27 cellular contexts compared by ENCODE assay signal in the genomic region with DNA sequence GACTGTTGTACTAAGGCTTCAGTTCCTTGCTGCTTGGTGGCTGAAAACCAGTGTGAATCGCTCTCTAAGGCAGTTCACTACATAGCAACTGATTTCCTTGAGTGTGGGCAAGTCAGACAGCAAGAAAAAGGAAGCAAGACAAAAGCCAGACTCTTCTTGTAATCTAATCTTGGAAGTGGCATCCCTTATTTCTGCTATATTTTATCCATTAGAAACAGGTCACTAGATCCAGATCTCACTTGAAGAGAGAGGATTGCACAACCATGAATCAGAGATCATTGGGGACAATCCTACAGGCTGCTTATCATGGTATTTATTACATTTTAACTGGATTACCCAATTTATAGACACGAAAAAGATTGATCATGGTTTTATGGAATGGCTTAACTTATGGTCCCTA.
"Had no signal": no experiment of that assay in that cellular context is flagged by ENCODE, and none has a peak within 500 bp of the region (broad histone marks: within the 10 kb centered on the region; RNA-seq: fewer than 3 reads in every experiment).

No MANE protein-coding gene starts in this region.

- H3K4me3 ChIP-seq: breast epithelium, colonic mucosa, dorsolateral prefrontal cortex, esophagus squamous epithelium, gastroesophageal sphincter, heart left ventricle, lung, pancreas, psoas muscle, tibial artery had no signal

- ATAC-seq: activated CD4-positive, CD25-positive, alpha-beta regulatory T cell treated with anti-CD3 and anti-CD28 coated beads, Interleukin-2, amount 50 U/mL, for 24 hours; activated CD8-positive, alpha-beta T cell treated with anti-CD3 and anti-CD28 coated beads for 36 hours; effector memory CD8-positive, alpha-beta T cell; gastroesophageal sphincter; heart left ventricle; natural killer cell treated with Interleukin-12 subunit alpha and Interleukin-12 subunit beta and Interleukin-15 and Interleukin-18, amount 100 ng/mL, for 72 hours; pancreas; psoas muscle; right cardiac atrium; stimulated activated effector memory CD8-positive, alpha-beta T cell treated with anti-CD3 and anti-CD28 coated beads, Interleukin-12 subunit alpha, Interleukin-12 subunit beta, amount 100 ng/mL, for 72 hours; stimulated activated naive CD8-positive, alpha-beta T cell treated with anti-CD3 and anti-CD28 coated beads, Interleukin-15, amount 100 ng/mL, for 72 hours; T-cell had no signal

- H3K4me3 Mint-ChIP-seq: activated CD4-positive, alpha-beta T cell treated with anti-CD3 and anti-CD28 coated beads, Interleukin-2, amount 10 ng/mL, durations not matched to agents 24 days and 14 days; activated CD8-positive, alpha-beta T cell treated with anti-CD3 and anti-CD28 coated beads for 36 hours; activated naive CD8-positive, alpha-beta T cell; activated T-helper 1 cell treated with anti-CD3 and anti-CD28 coated beads, Interleukin-12 subunit alpha, Interleukin-12 subunit beta, Interleukin-2, Interleukin-4 antibody, amounts not matched to agents 30 ng/mL and 10 ng/mL and 1 ng/mL, durations not matched to agents 14 hours and 24 hours and 36 hours; effector memory CD8-positive, alpha-beta T cell; natural killer cell treated with Interleukin-12 subunit alpha and Interleukin-12 subunit beta and Interleukin-15 and Interleukin-18, amount 100 ng/mL, for 72 hours; stimulated activated effector memory CD8-positive, alpha-beta T cell treated with anti-CD3 and anti-CD28 coated beads, Interleukin-12 subunit alpha, Interleukin-12 subunit beta, amount 100 ng/mL, for 72 hours; stimulated activated naive CD8-positive, alpha-beta T cell treated with anti-CD3 and anti-CD28 coated beads, Interleukin-15, amount 100 ng/mL, for 72 hours; T-cell; T-helper 2 cell treated with Interferon-gamma antibody and Interleukin-4, amounts not matched to agents 5 μg/mL and 100 μg/mL, for 36 hours had no signal

- H3K27me3 ChIP-seq: breast epithelium, colonic mucosa, dorsolateral prefrontal cortex, esophagus squamous epithelium, gastroesophageal sphincter, heart left ventricle, pancreas, tibial artery had no signal

- H3K36me3 ChIP-seq: breast epithelium, colonic mucosa, esophagus squamous epithelium, gastroesophageal sphincter, heart left ventricle, pancreas, tibial artery had no signal

- H3K27ac ChIP-seq: breast epithelium, colonic mucosa, dorsolateral prefrontal cortex, esophagus squamous epithelium, gastroesophageal sphincter, heart left ventricle, pancreas, psoas muscle, tibial artery, VCaP had no signal

- H3K4me1 Mint-ChIP-seq: activated CD4-positive, alpha-beta T cell treated with anti-CD3 and anti-CD28 coated beads, Interleukin-2, amount 10 ng/mL, durations not matched to agents 24 days and 14 days; stimulated activated effector memory CD8-positive, alpha-beta T cell treated with anti-CD3 and anti-CD28 coated beads, Interleukin-12 subunit alpha, Interleukin-12 subunit beta, amount 100 ng/mL, for 72 hours; stimulated activated naive CD8-positive, alpha-beta T cell treated with anti-CD3 and anti-CD28 coated beads, Interleukin-15, amount 100 ng/mL, for 72 hours; T-cell had no signal

- DNase-seq: activated CD4-positive, alpha-beta T cell treated with anti-CD3 and anti-CD28 coated beads, Interleukin-2, amount 10 ng/mL, durations not matched to agents 24 days and 14 days; activated CD8-positive, alpha-beta T cell treated with anti-CD3 and anti-CD28 coated beads for 36 hours; activated gamma-delta T cell treated with Interleukin-2 at 50 U/mL for 16 hours; amniotic stem cell; colonic mucosa; dorsolateral prefrontal cortex; effector memory CD8-positive, alpha-beta T cell; esophagus squamous epithelium; kidney; pancreas; psoas muscle; right cardiac atrium; stimulated activated CD4-positive, alpha-beta T cell treated with anti-CD3 and anti-CD28 coated beads, Interleukin-1b, Interleukin-23, amount 100 ng/mL, for 48 hours; stimulated activated naive CD8-positive, alpha-beta T cell treated with anti-CD3 and anti-CD28 coated beads, Interleukin-15, amount 100 ng/mL, for 72 hours; T-cell; tibial artery had no signal

- H3K9me3 Mint-ChIP-seq: activated CD4-positive, alpha-beta T cell treated with anti-CD3 and anti-CD28 coated beads, Interleukin-2, amount 10 ng/mL, durations not matched to agents 24 days and 14 days; activated T-helper 1 cell treated with anti-CD3 and anti-CD28 coated beads, Interleukin-12 subunit alpha, Interleukin-12 subunit beta, Interleukin-2, Interleukin-4 antibody, amounts not matched to agents 30 ng/mL and 10 ng/mL and 1 ng/mL, durations not matched to agents 14 hours and 24 hours and 36 hours; stimulated activated effector memory CD8-positive, alpha-beta T cell treated with anti-CD3 and anti-CD28 coated beads, Interleukin-12 subunit alpha, Interleukin-12 subunit beta, amount 100 ng/mL, for 72 hours; T-helper 2 cell treated with Interferon-gamma antibody and Interleukin-4, amounts not matched to agents 5 μg/mL and 100 μg/mL, for 36 hours had no signal

- H3K9me3 ChIP-seq: breast epithelium, colonic mucosa, esophagus squamous epithelium, gastroesophageal sphincter, pancreas, psoas muscle, tibial artery had no signal

- H3K36me3 Mint-ChIP-seq: activated naive CD8-positive, alpha-beta T cell; natural killer cell treated with Interleukin-12 subunit alpha and Interleukin-12 subunit beta and Interleukin-15 and Interleukin-18, amount 100 ng/mL, for 72 hours; stimulated activated effector memory CD8-positive, alpha-beta T cell treated with anti-CD3 and anti-CD28 coated beads, Interleukin-12 subunit alpha, Interleukin-12 subunit beta, amount 100 ng/mL, for 72 hours; T-cell had no signal

- H3K4me1 ChIP-seq: breast epithelium, colonic mucosa, esophagus squamous epithelium, gastroesophageal sphincter, heart left ventricle, psoas muscle, tibial artery had no signal

- H3K27ac Mint-ChIP-seq: activated CD4-positive, alpha-beta T cell treated with anti-CD3 and anti-CD28 coated beads, Interleukin-2, amount 10 ng/mL, durations not matched to agents 24 days and 14 days; activated CD8-positive, alpha-beta T cell treated with anti-CD3 and anti-CD28 coated beads for 36 hours; activated naive CD8-positive, alpha-beta T cell; activated T-helper 1 cell treated with anti-CD3 and anti-CD28 coated beads, Interleukin-12 subunit alpha, Interleukin-12 subunit beta, Interleukin-2, Interleukin-4 antibody, amounts not matched to agents 30 ng/mL and 10 ng/mL and 1 ng/mL, durations not matched to agents 14 hours and 24 hours and 36 hours; effector memory CD8-positive, alpha-beta T cell; natural killer cell treated with Interleukin-12 subunit alpha and Interleukin-12 subunit beta and Interleukin-15 and Interleukin-18, amount 100 ng/mL, for 72 hours; stimulated activated effector memory CD8-positive, alpha-beta T cell treated with anti-CD3 and anti-CD28 coated beads, Interleukin-12 subunit alpha, Interleukin-12 subunit beta, amount 100 ng/mL, for 72 hours; stimulated activated naive CD8-positive, alpha-beta T cell treated with anti-CD3 and anti-CD28 coated beads, Interleukin-15, amount 100 ng/mL, for 72 hours; T-cell; T-helper 2 cell treated with Interferon-gamma antibody and Interleukin-4, amounts not matched to agents 5 μg/mL and 100 μg/mL, for 36 hours had no signal

- H3K27me3 Mint-ChIP-seq: activated CD4-positive, alpha-beta T cell treated with anti-CD3 and anti-CD28 coated beads, Interleukin-2, amount 10 ng/mL, durations not matched to agents 24 days and 14 days; activated CD8-positive, alpha-beta T cell treated with anti-CD3 and anti-CD28 coated beads for 36 hours; activated naive CD8-positive, alpha-beta T cell; effector memory CD8-positive, alpha-beta T cell; natural killer cell treated with Interleukin-12 subunit alpha and Interleukin-12 subunit beta and Interleukin-15 and Interleukin-18, amount 100 ng/mL, for 72 hours; stimulated activated naive CD8-positive, alpha-beta T cell treated with anti-CD3 and anti-CD28 coated beads, Interleukin-15, amount 100 ng/mL, for 72 hours; T-cell had no signal
